ENCODE assay signal across 21 cellular contexts in genomic region chr10:34125702-34126101, GRCh38.
"Had no signal": no experiment of that assay in that cellular context is flagged by ENCODE, and none has a peak within 500 bp of the region (broad histone marks: within the 10 kb centered on the region; RNA-seq: fewer than 3 reads in every experiment).

No MANE protein-coding gene starts in this region.

- H3K27ac ChIP-seq: coronary artery, neutrophil, parathyroid adenoma, prostate gland, right atrium auricular region, suprapubic skin, upper lobe of left lung had no signal

- H3K36me3 ChIP-seq: neutrophil, prostate gland had no signal

- H3K9ac ChIP-seq: parathyroid adenoma had no signal

- H3K4me3 ChIP-seq: coronary artery, lung, mucosa of descending colon, prostate gland, right atrium auricular region, smooth muscle cell, suprapubic skin, upper lobe of left lung had no signal

- H3K27me3 ChIP-seq: neutrophil, right atrium auricular region, suprapubic skin, upper lobe of left lung had no signal

- H3K4me2 ChIP-seq: smooth muscle cell had no signal

- H3K4me1 ChIP-seq: right atrium auricular region had no signal

- H2AFZ ChIP-seq: parathyroid adenoma had no signal

- H3K9me3 ChIP-seq: mucosa of descending colon, neutrophil, prostate gland, right atrium auricular region, suprapubic skin, upper lobe of left lung had no signal

- DNase-seq: dermis blood vessel endothelial cell; effector memory CD4-positive, alpha-beta T cell; erythroblast; kidney; mucosa of descending colon; naive B cell; stimulated activated CD4-positive, alpha-beta T cell treated with anti-CD3 and anti-CD28 coated beads, Interleukin-12 subunit alpha, Interleukin-12 subunit beta, amount 100 ng/mL, for 4 hours; stimulated activated CD4-positive, alpha-beta T cell treated with anti-CD3 and anti-CD28 coated beads, Interleukin-1b, Interleukin-23, amount 100 ng/mL, for 48 hours; stimulated activated CD4-positive, alpha-beta T cell treated with anti-CD3 and anti-CD28 coated beads, Interleukin-4, amount 100 ng/mL, for 1 hour; stimulated activated CD8-positive, alpha-beta memory T cell treated with anti-CD3 and anti-CD28 coated beads, Interleukin-4, amount 100 ng/mL, for 48 hours; stimulated activated naive CD4-positive, alpha-beta T cell; stimulated activated naive CD8-positive, alpha-beta T cell treated with anti-CD3 and anti-CD28 coated beads, Interleukin-15, amount 100 ng/mL, for 72 hours; upper lobe of left lung had no signal
